In genomic region chr20:53222932-53223331, GRCh38 we compare ENCODE assay signal across 28 cellular contexts.
"Had no signal": no experiment of that assay in that cellular context is flagged by ENCODE, and none has a peak within 500 bp of the region (broad histone marks: within the 10 kb centered on the region; RNA-seq: fewer than 3 reads in every experiment).

No MANE protein-coding gene starts in this region.

- H3K79me2 ChIP-seq: hepatocyte had no signal

- H3K4me3 ChIP-seq: colonic mucosa, coronary artery, dorsolateral prefrontal cortex, esophagus muscularis mucosa, esophagus squamous epithelium, gastrocnemius medialis, gastroesophageal sphincter, heart left ventricle, heart right ventricle, hepatocyte had no signal

- DNase-seq: colonic mucosa; cortex of kidney; dermis blood vessel endothelial cell; dorsolateral prefrontal cortex; effector CD4-positive, alpha-beta T cell; effector CD8-positive, alpha-beta T cell; effector memory CD4-positive, alpha-beta T cell; effector memory CD8-positive, alpha-beta T cell; endodermal cell; erythroblast; esophagus squamous epithelium; foreskin fibroblast; foreskin keratinocyte; foreskin melanocyte; gastrocnemius medialis; glutamatergic neuron; head of caudate nucleus; heart left ventricle; heart right ventricle had no signal

- FAIRE-seq: endometrium, endothelial cell of umbilical vein, frontal cortex had no signal

- H3K9me3 ChIP-seq: colonic mucosa, esophagus muscularis mucosa, esophagus squamous epithelium, gastrocnemius medialis had no signal

- H3K4me1 ChIP-seq: colonic mucosa, esophagus muscularis mucosa, foreskin keratinocyte, gastrocnemius medialis, gastroesophageal sphincter, heart left ventricle, heart right ventricle had no signal

- H3K36me3 ChIP-seq: colonic mucosa, esophagus muscularis mucosa, esophagus squamous epithelium, gastrocnemius medialis, gastroesophageal sphincter, heart left ventricle, heart right ventricle had no signal

- H3K27ac ChIP-seq: colonic mucosa, coronary artery, dorsolateral prefrontal cortex, epithelial cell of prostate, esophagus muscularis mucosa, esophagus squamous epithelium, foreskin keratinocyte, gastrocnemius medialis, gastroesophageal sphincter, heart left ventricle, heart right ventricle, hepatocyte had no signal

- H2AFZ ChIP-seq: hepatocyte had no signal

- ATAC-seq: effector memory CD8-positive, alpha-beta T cell; esophagus mucosa; foreskin keratinocyte; gastrocnemius medialis; gastroesophageal sphincter; heart left ventricle; heart right ventricle had no signal

- H3K4me2 ChIP-seq: hepatocyte had no signal

- H3K27me3 ChIP-seq: colonic mucosa, esophagus muscularis mucosa, esophagus squamous epithelium, foreskin keratinocyte, gastrocnemius medialis, gastroesophageal sphincter, hepatocyte had no signal
